Comparison of ENCODE assay signal across 8 cellular contexts in the genomic region with DNA sequence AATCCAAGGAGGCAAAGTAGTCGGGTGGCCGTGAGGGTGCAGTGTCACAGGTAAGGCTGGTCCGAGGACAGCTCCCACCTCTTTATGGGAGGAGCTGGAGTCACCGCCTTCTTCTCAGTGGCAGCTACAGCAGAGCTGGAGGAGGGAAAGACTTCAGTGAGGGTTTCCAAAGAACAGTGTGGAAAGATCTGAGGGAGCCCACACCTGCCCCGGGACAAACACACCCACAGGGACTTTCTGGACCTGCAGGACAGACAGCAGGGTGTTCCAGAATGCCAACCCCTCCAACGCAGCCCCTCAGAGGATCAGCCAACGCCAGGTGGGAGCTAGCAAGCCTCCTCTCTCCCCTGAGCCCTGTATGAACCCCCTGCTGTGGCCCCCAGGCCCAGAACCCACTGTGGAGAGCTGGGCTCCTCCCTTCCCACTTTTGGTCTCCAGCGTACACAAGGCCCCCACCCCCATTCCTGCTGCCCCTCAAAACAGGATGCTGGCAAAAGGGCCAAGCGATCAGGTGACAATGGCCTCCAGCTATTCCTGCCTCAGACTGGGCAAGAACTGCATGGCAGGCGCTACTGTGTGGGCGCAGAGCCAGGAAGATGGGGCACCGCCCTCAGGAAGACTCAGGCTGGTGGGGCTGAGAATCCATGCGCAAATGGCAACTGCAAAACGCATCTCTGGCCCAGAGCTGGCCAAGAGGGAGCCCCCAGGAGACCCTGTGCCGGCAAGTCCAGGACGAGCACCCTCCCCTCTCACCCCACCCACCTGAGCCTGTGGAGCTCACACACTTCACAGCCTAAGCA. TPM values are rescaled to one million over a fixed set of nuclear protein-coding genes. Genes with fewer than 3 reads are reported as not detected.
DNase-seq lines count a peak whose midpoint lies in the region; ATAC-seq and TF ChIP-seq lines count a peak whose summit lies in the region.
"Had no signal": no experiment of that assay in that cellular context is flagged by ENCODE, and none has a peak within 500 bp of the region (broad histone marks: within the 10 kb centered on the region; RNA-seq: fewer than 3 reads in every experiment).

No MANE protein-coding gene starts in this region.

- no peaks in the 10 kb centered on the region for H3K27me3 ChIP-seq in RWPE2 (ENCODE audit: insufficient read depth, poor library complexity, severe bottlenecking)
- H3K27me3 ChIP-seq: SJCRH30 had no signal

- no peak overlapping the region for H3K4me3 ChIP-seq in RWPE2 (ENCODE audit: severe bottlenecking)
- H3K4me3 ChIP-seq: SJCRH30 had no signal

- peaks cover 57% of the 10 kb centered on the region for H3K36me3 ChIP-seq in RWPE2 (ENCODE audit: low read depth)

- DNase-seq in COR-L47 (lab: John Stamatoyannopoulos, UW), result peak; percentile 82
- DNase-seq in RWPE2 (ENCODE audit: low spot score), result peak; percentile 33
- DNase-seq in left lobe of liver (ENCODE audit: low spot score), result peak; percentile 49
- no peak for DNase-seq in kidney tubule cell (ENCODE audit: low spot score)
- DNase-seq in NCI-H1694 treated with DMSO at 0.1 percent for 48 hours (lab: John Stamatoyannopoulos, UW), result no peak
- DNase-seq: activated CD8-positive, alpha-beta memory T cell treated with anti-CD3 and anti-CD28 coated beads for 24 hours; SJCRH30 had no signal

- ATAC-seq in RWPE2 (ENCODE audit: low read depth) (no peak), left lobe of liver (no peak), HG03439 (IDR thresholded peaks at IDR 0.05; ENCODE audit: unreplicated experiment) (no peak)

- no peak for TF ChIP-seq CTCF in RWPE2 (IDR thresholded peaks at IDR 0.05; ENCODE audit: poor library complexity, severe bottlenecking)

- no peaks in the 10 kb centered on the region for H3K9me3 ChIP-seq in RWPE2 (ENCODE audit: severe bottlenecking)
- H3K9me3 ChIP-seq: SJCRH30 had no signal

- no peak overlapping the region for H3K27ac ChIP-seq in RWPE2 (ENCODE audit: poor library complexity, severe bottlenecking)
- H3K27ac ChIP-seq: SJCRH30 had no signal

- H3K4me1 ChIP-seq in RWPE2 (ENCODE audit: insufficient read depth, poor library complexity, severe bottlenecking), result peaks cover 2% of the 10 kb centered on the region
- H3K4me1 ChIP-seq: SJCRH30 had no signal

RNA-seq across cellular contexts. Expression of a gene that starts 3.5 kb away (rescaled TPM):
- 16.3 TPM for total RNA-seq in left lobe of liver

RNA-seq across cellular contexts. Expression of a gene that starts 9.5 kb away (rescaled TPM):
- 28.5 TPM for total RNA-seq in left lobe of liver

RNA-seq across cellular contexts. Expression of a gene that starts 9.6 kb away (rescaled TPM):
- total RNA-seq in left lobe of liver, result 653 TPM

RNA-seq across cellular contexts. Expression of a gene that starts 31.4 kb away (rescaled TPM):
- total RNA-seq in left lobe of liver, result 7.2 TPM

RNA-seq across cellular contexts. Expression of a gene that starts 52.3 kb away (rescaled TPM):
- total RNA-seq in left lobe of liver, result 64.2 TPM

Comparison
In these comparisons a context has a peak if more than half of its experiments do, and no peak if none do; other contexts are left out.
1. DNase-seq: peak in COR-L47 (single experiment), RWPE2 (single experiment) and left lobe of liver (single experiment); none in kidney tubule cell (single experiment) and NCI-H1694 treated with DMSO at 0.1 percent for 48 hours (single experiment).